Comparison of ENCODE assay signal across 30 cellular contexts in genomic region chr7:117803476-117803875, GRCh38.
"Had no signal": no experiment of that assay in that cellular context is flagged by ENCODE, and none has a peak within 500 bp of the region (broad histone marks: within the 10 kb centered on the region; RNA-seq: fewer than 3 reads in every experiment).

No MANE protein-coding gene starts in this region.

- H2AFZ ChIP-seq: parathyroid adenoma had no signal

- H3K27me3 ChIP-seq: dorsolateral prefrontal cortex, gastroesophageal sphincter, heart left ventricle, neutrophil, right atrium auricular region, stomach, thyroid gland, upper lobe of left lung had no signal

- ATAC-seq: esophagus mucosa; gastroesophageal sphincter; heart left ventricle; left ventricle myocardium superior; lower lobe of right lung; mucosa of descending colon; natural killer cell treated with Interleukin-12 subunit alpha and Interleukin-12 subunit beta and Interleukin-15 and Interleukin-18, amount 100 ng/mL, for 72 hours; sciatic nerve; stimulated activated effector memory CD8-positive, alpha-beta T cell treated with anti-CD3 and anti-CD28 coated beads, Interleukin-12 subunit alpha, Interleukin-12 subunit beta, amount 100 ng/mL, for 72 hours had no signal

- DNase-seq: dorsolateral prefrontal cortex; effector CD4-positive, alpha-beta T cell; foreskin fibroblast; heart left ventricle; hippocampal formation; islet precursor cell; kidney glomerular epithelial cell; left ventricle myocardium superior; lower lobe of right lung; mucosa of descending colon; naive B cell; stimulated activated CD4-positive, alpha-beta T cell treated with anti-CD3 and anti-CD28 coated beads, Interleukin-2, amount 100 ng/mL, for 24 hours; stimulated activated CD4-positive, alpha-beta T cell treated with anti-CD3 and anti-CD28 coated beads, Interleukin-4, amount 100 ng/mL, for 24 hours; stimulated activated naive CD4-positive, alpha-beta T cell treated with Interleukin-2 at 50 U/mL for 16 hours; stomach; thyroid gland; upper lobe of left lung had no signal

- H3K4me3 Mint-ChIP-seq: naive B cell; natural killer cell treated with Interleukin-12 subunit alpha and Interleukin-12 subunit beta and Interleukin-15 and Interleukin-18, amount 100 ng/mL, for 72 hours; neural crest cell; stimulated activated effector memory CD8-positive, alpha-beta T cell treated with anti-CD3 and anti-CD28 coated beads, Interleukin-12 subunit alpha, Interleukin-12 subunit beta, amount 100 ng/mL, for 72 hours had no signal

- H3K4me1 ChIP-seq: lower lobe of right lung, parathyroid adenoma, upper lobe of left lung had no signal

- H3K9me3 Mint-ChIP-seq: neural crest cell; stimulated activated effector memory CD8-positive, alpha-beta T cell treated with anti-CD3 and anti-CD28 coated beads, Interleukin-12 subunit alpha, Interleukin-12 subunit beta, amount 100 ng/mL, for 72 hours had no signal

- H3K4me1 Mint-ChIP-seq: naive B cell; neural crest cell; stimulated activated effector memory CD8-positive, alpha-beta T cell treated with anti-CD3 and anti-CD28 coated beads, Interleukin-12 subunit alpha, Interleukin-12 subunit beta, amount 100 ng/mL, for 72 hours had no signal

- H3K4me3 ChIP-seq: dorsolateral prefrontal cortex, gastroesophageal sphincter, heart left ventricle, lower lobe of right lung, mucosa of descending colon, right atrium auricular region, stomach, thyroid gland, upper lobe of left lung had no signal

- FAIRE-seq: colon, urothelium cell line had no signal

- H3K27ac Mint-ChIP-seq: naive B cell; natural killer cell treated with Interleukin-12 subunit alpha and Interleukin-12 subunit beta and Interleukin-15 and Interleukin-18, amount 100 ng/mL, for 72 hours; progenitor cell of endocrine pancreas; stimulated activated effector memory CD8-positive, alpha-beta T cell treated with anti-CD3 and anti-CD28 coated beads, Interleukin-12 subunit alpha, Interleukin-12 subunit beta, amount 100 ng/mL, for 72 hours had no signal

- H3K9ac ChIP-seq: parathyroid adenoma had no signal

- H3K27me3 Mint-ChIP-seq: naive B cell; natural killer cell treated with Interleukin-12 subunit alpha and Interleukin-12 subunit beta and Interleukin-15 and Interleukin-18, amount 100 ng/mL, for 72 hours; progenitor cell of endocrine pancreas had no signal

- H3K36me3 ChIP-seq: gastroesophageal sphincter, heart left ventricle, lower lobe of right lung, neutrophil, right atrium auricular region, stomach, thyroid gland, upper lobe of left lung had no signal

- H3K27ac ChIP-seq: epithelial cell of prostate, gastroesophageal sphincter, heart left ventricle, lower lobe of right lung, neutrophil, parathyroid adenoma, right atrium auricular region, stomach, thyroid gland, upper lobe of left lung had no signal

- H3K36me3 Mint-ChIP-seq: naive B cell; natural killer cell treated with Interleukin-12 subunit alpha and Interleukin-12 subunit beta and Interleukin-15 and Interleukin-18, amount 100 ng/mL, for 72 hours; stimulated activated effector memory CD8-positive, alpha-beta T cell treated with anti-CD3 and anti-CD28 coated beads, Interleukin-12 subunit alpha, Interleukin-12 subunit beta, amount 100 ng/mL, for 72 hours had no signal

- H3K9me3 ChIP-seq: gastroesophageal sphincter, heart left ventricle, lower lobe of right lung, mucosa of descending colon, neutrophil, right atrium auricular region, stomach, thyroid gland, upper lobe of left lung had no signal
